In genomic region chr14:72901361-72901760, GRCh38 we compare ENCODE assay signal across 32 cellular contexts. TPM values are rescaled to one million over a fixed set of nuclear protein-coding genes. Genes with fewer than 3 reads are reported as not detected.
"Had no signal": no experiment of that assay in that cellular context is flagged by ENCODE, and none has a peak within 500 bp of the region (broad histone marks: within the 10 kb centered on the region; RNA-seq: fewer than 3 reads in every experiment).

No MANE protein-coding gene starts in this region.

- H3K27me3 ChIP-seq: Peyer's patch had no signal

- H3K36me3 ChIP-seq: Peyer's patch had no signal

- H3K27ac ChIP-seq: KMS-11, Peyer's patch, VCaP had no signal

- DNase-seq: activated B cell treated with CpG ODN at 0.5 μM for 24 hours; activated CD4-positive, alpha-beta memory T cell treated with anti-CD3 and anti-CD28 coated beads for 36 hours; activated CD4-positive, alpha-beta T cell treated with anti-CD3 and anti-CD28 coated beads for 4 hours; activated CD4-positive, alpha-beta T cell treated with anti-CD3 and anti-CD28 coated beads, Interleukin-2, amount 50 U/mL, for 1 hour; activated CD4-positive, CD25-positive, alpha-beta regulatory T cell treated with anti-CD3 and anti-CD28 coated beads, Interleukin-2, amount 50 U/mL, for 72 hours; activated CD8-positive, alpha-beta memory T cell treated with anti-CD3 and anti-CD28 coated beads, Interleukin-2, amount 50 U/mL, for 4 hours; activated gamma-delta T cell treated with Interleukin-2 at 50 U/mL for 16 hours; activated naive CD4-positive, alpha-beta T cell treated with anti-CD3 and anti-CD28 coated beads, Interleukin-2, amount 10 ng/mL, durations not matched to agents 7 days and 5 days; activated naive CD8-positive, alpha-beta T cell treated with anti-CD3 and anti-CD28 coated beads, Interleukin-2, amount 50 U/mL, for 24 hours; activated T-cell treated with anti-CD3 and anti-CD28 coated beads for 4 hours; activated T-cell treated with anti-CD3 and anti-CD28 coated beads, Interleukin-2, amount 50 U/mL, for 4 hours; anterior cingulate cortex; caudate nucleus; NCI-H1105; NCI-H1417 treated with DMSO at 0.1 percent for 48 hours; NCI-H1694 treated with DMSO at 0.1 percent for 48 hours; NCI-H2029; NCI-H345; NCI-H524 treated with DMSO at 0.1 percent for 48 hours; NK-92 treated with Interleukin-12 subunit alpha and Interleukin-12 subunit beta, amount 100 ng/mL, for 24 hours; PC-3; Peyer's patch; RPMI8226; SHP77 treated with DMSO at 0.1 percent for 48 hours; T-cell; T-helper 2 cell; T-helper 9 cell had no signal

- H3K9ac ChIP-seq: KMS-11 had no signal

- H3K4me3 ChIP-seq: Peyer's patch had no signal

- H3K9me3 ChIP-seq: Peyer's patch had no signal

- ATAC-seq: activated naive CD8-positive, alpha-beta T cell treated with anti-CD3 and anti-CD28 coated beads, Interleukin-2, amount 50 U/mL, for 24 hours; activated T-cell treated with anti-CD3 and anti-CD28 coated beads, Interleukin-2, amount 50 U/mL, for 4 hours; PC-3; SK-N-SH treated with all-trans-retinoic acid at 6 μM for 48 hours; T-cell had no signal

RNA-seq across cellular contexts. Expression of gene DPF3, which starts 7.5 kb away (rescaled TPM):
- total RNA-seq: bronchial epithelial cell, NCI-H460 had no signal
